ENCODE assay signal across 33 cellular contexts in the genomic region with DNA sequence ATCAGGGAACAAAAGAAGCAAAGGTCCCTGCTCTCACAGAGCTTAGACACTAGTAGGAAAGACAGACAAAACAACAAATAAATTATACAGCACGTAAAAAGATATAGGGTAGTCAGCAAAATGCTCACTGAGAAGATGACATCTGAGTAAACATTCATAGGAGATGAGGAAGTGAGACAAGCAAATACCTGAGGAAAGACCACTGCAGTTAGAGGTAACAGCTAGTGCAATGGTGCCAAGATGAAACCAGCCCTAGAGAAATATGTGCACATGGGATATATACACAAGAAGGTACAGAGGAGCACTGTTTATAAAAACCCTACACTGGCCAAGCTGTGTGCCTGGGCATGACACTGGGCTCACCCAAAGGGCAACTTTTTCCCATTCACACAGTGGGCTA.
"Had no signal": no experiment of that assay in that cellular context is flagged by ENCODE, and none has a peak within 500 bp of the region (broad histone marks: within the 10 kb centered on the region; RNA-seq: fewer than 3 reads in every experiment).

No MANE protein-coding gene starts in this region.

- FAIRE-seq: astrocyte, keratinocyte, small intestine had no signal

- H3K4me3 Mint-ChIP-seq: activated CD4-positive, alpha-beta memory T cell treated with anti-CD3 and anti-CD28 coated beads, Interleukin-2, amount 10 ng/mL, durations not matched to agents 7 days and 5 days; activated CD4-positive, alpha-beta T cell treated with anti-CD3 and anti-CD28 coated beads, Interleukin-2, amount 10 ng/mL, durations not matched to agents 7 days and 5 days; activated CD8-positive, alpha-beta memory T cell treated with anti-CD3 and anti-CD28 coated beads, Interleukin-2, amount 10 ng/mL, durations not matched to agents 7 days and 5 days; activated naive CD8-positive, alpha-beta T cell treated with anti-CD3 and anti-CD28 coated beads, Interleukin-2, amount 10 ng/mL, durations not matched to agents 7 days and 5 days; effector memory CD8-positive, alpha-beta T cell; mesothelial cell of epicardium; naive thymus-derived CD4-positive, alpha-beta T cell; stimulated activated memory B cell treated with anti-CD40 and anti-IgM and Interleukin-4, amounts not matched to agents 10 μg/mL and 1 μg/mL and 100 μg/mL, for 72 hours had no signal

- H3K27me3 ChIP-seq: brain microvascular endothelial cell, gastrocnemius medialis, hepatocyte, ovary, sigmoid colon, suprapubic skin, tibial artery, upper lobe of right lung had no signal

- ATAC-seq: activated CD8-positive, alpha-beta memory T cell treated with anti-CD3 and anti-CD28 coated beads, Interleukin-2, amount 10 ng/mL, durations not matched to agents 7 days and 5 days; effector memory CD8-positive, alpha-beta T cell; gastrocnemius medialis; left cardiac atrium; left ventricle myocardium superior; naive thymus-derived CD4-positive, alpha-beta T cell; stimulated activated memory B cell treated with anti-CD40 and anti-IgM and Interleukin-4, amounts not matched to agents 10 μg/mL and 1 μg/mL and 100 μg/mL, for 72 hours; upper lobe of right lung had no signal

- H3K9me3 Mint-ChIP-seq: effector memory CD8-positive, alpha-beta T cell; stimulated activated memory B cell treated with anti-CD40 and anti-IgM and Interleukin-4, amounts not matched to agents 10 μg/mL and 1 μg/mL and 100 μg/mL, for 72 hours had no signal

- H3K36me3 ChIP-seq: brain microvascular endothelial cell, ovary, prostate gland had no signal

- H3K27ac ChIP-seq: brain microvascular endothelial cell, gastrocnemius medialis, hepatocyte, ovary, prostate gland, sigmoid colon, suprapubic skin, tibial artery, upper lobe of right lung had no signal

- H3K4me3 ChIP-seq: gastrocnemius medialis, hepatocyte, ovary, prostate gland, sigmoid colon, suprapubic skin, tibial artery, upper lobe of right lung had no signal

- H3K27ac Mint-ChIP-seq: activated CD4-positive, alpha-beta memory T cell treated with anti-CD3 and anti-CD28 coated beads, Interleukin-2, amount 10 ng/mL, durations not matched to agents 7 days and 5 days; activated CD4-positive, alpha-beta T cell treated with anti-CD3 and anti-CD28 coated beads, Interleukin-2, amount 10 ng/mL, durations not matched to agents 7 days and 5 days; activated CD8-positive, alpha-beta memory T cell treated with anti-CD3 and anti-CD28 coated beads, Interleukin-2, amount 10 ng/mL, durations not matched to agents 7 days and 5 days; activated naive CD8-positive, alpha-beta T cell treated with anti-CD3 and anti-CD28 coated beads, Interleukin-2, amount 10 ng/mL, durations not matched to agents 7 days and 5 days; effector memory CD8-positive, alpha-beta T cell; mesothelial cell of epicardium; stimulated activated memory B cell treated with anti-CD40 and anti-IgM and Interleukin-4, amounts not matched to agents 10 μg/mL and 1 μg/mL and 100 μg/mL, for 72 hours had no signal

- DNase-seq: activated CD4-positive, alpha-beta memory T cell treated with anti-CD3 and anti-CD28 coated beads, Interleukin-2, amount 10 ng/mL, durations not matched to agents 7 days and 5 days; activated CD4-positive, alpha-beta T cell treated with anti-CD3 and anti-CD28 coated beads for 1 hour; activated CD4-positive, alpha-beta T cell treated with anti-CD3 and anti-CD28 coated beads, Interleukin-2, amount 10 ng/mL, durations not matched to agents 7 days and 5 days; activated CD8-positive, alpha-beta memory T cell treated with anti-CD3 and anti-CD28 coated beads, Interleukin-2, amount 10 ng/mL, durations not matched to agents 7 days and 5 days; activated effector memory CD4-positive, alpha-beta T cell treated with Interleukin-2 at 50 U/mL for 16 hours; activated naive CD4-positive, alpha-beta T cell treated with Interleukin-2 at 50 U/mL for 16 hours; activated naive CD8-positive, alpha-beta T cell treated with anti-CD3 and anti-CD28 coated beads, Interleukin-2, amount 10 ng/mL, durations not matched to agents 7 days and 5 days; amniotic stem cell; brain microvascular endothelial cell; cortex of kidney; effector memory CD8-positive, alpha-beta T cell; erythroblast; gastrocnemius medialis; glutamatergic neuron; left cardiac atrium; left ventricle myocardium superior; mammary epithelial cell; naive thymus-derived CD4-positive, alpha-beta T cell; ovary; retina; sigmoid colon; small intestine; stimulated activated CD4-positive, alpha-beta T cell treated with anti-CD3 and anti-CD28 coated beads, Interleukin-4, amount 100 ng/mL, for 24 hours; T-helper 2 cell; tibial artery; upper lobe of right lung had no signal

- H3K4me2 ChIP-seq: hepatocyte had no signal

- H3K4me1 ChIP-seq: gastrocnemius medialis, prostate gland, suprapubic skin, upper lobe of right lung had no signal

- H2AFZ ChIP-seq: hepatocyte had no signal

- H3K27me3 Mint-ChIP-seq: activated CD4-positive, alpha-beta memory T cell treated with anti-CD3 and anti-CD28 coated beads, Interleukin-2, amount 10 ng/mL, durations not matched to agents 7 days and 5 days; activated CD4-positive, alpha-beta T cell treated with anti-CD3 and anti-CD28 coated beads, Interleukin-2, amount 10 ng/mL, durations not matched to agents 7 days and 5 days; activated CD8-positive, alpha-beta memory T cell treated with anti-CD3 and anti-CD28 coated beads, Interleukin-2, amount 10 ng/mL, durations not matched to agents 7 days and 5 days; activated naive CD8-positive, alpha-beta T cell treated with anti-CD3 and anti-CD28 coated beads, Interleukin-2, amount 10 ng/mL, durations not matched to agents 7 days and 5 days; effector memory CD8-positive, alpha-beta T cell; naive thymus-derived CD4-positive, alpha-beta T cell; stimulated activated memory B cell treated with anti-CD40 and anti-IgM and Interleukin-4, amounts not matched to agents 10 μg/mL and 1 μg/mL and 100 μg/mL, for 72 hours had no signal

- H3K9me3 ChIP-seq: gastrocnemius medialis, ovary, prostate gland, sigmoid colon, suprapubic skin, tibial artery, upper lobe of right lung had no signal
